ENCODE assay signal across 13 cellular contexts in genomic region chr12:2378835-2379330, GRCh38.
DNase-seq lines count a peak whose midpoint lies in the region; ATAC-seq and TF ChIP-seq lines count a peak whose summit lies in the region.
"Had no signal": no experiment of that assay in that cellular context is flagged by ENCODE, and none has a peak within 500 bp of the region (broad histone marks: within the 10 kb centered on the region; RNA-seq: fewer than 3 reads in every experiment).

No MANE protein-coding gene starts in this region.

- intact Hi-C loops in activated T-helper 1 cell treated with anti-CD3 and anti-CD28 coated beads, Interleukin-12 subunit alpha, Interleukin-12 subunit beta, Interleukin-2, Interleukin-4 antibody, amounts not matched to agents 30 ng/mL and 10 ng/mL and 1 ng/mL, durations not matched to agents 14 hours and 24 hours and 36 hours (cut with micrococcal nuclease) = loop anchor here (1.0 to 5.0 kb wide), 4 partner anchors 8 to 313 kb away; no protein-coding TSS in a partner anchor
- intact Hi-C loops in tibial artery (cut with DNase I; ENCODE audit: low total_unique reads) = no loop called here

- H3K27me3 ChIP-seq in tibial artery (no peaks in the 10 kb centered on the region), osteoblast (ENCODE audit: insufficient read depth, low read length) (no peaks in the 10 kb centered on the region)
- H3K27me3 ChIP-seq: gastrocnemius medialis, pancreas, suprapubic skin had no signal

- TF ChIP-seq CTCF in tibial artery (IDR thresholded peaks at IDR 0.05) (no peak), osteoblast (IDR thresholded peaks at IDR 0.05; ENCODE audit: extremely low read depth, low read depth, low read length) (no peak)

- H3K4me3 ChIP-seq in tibial artery = no peak overlapping the region
- H3K4me3 ChIP-seq in osteoblast (ENCODE audit: insufficient read depth, low read length) = no peak overlapping the region
- H3K4me3 ChIP-seq: gastrocnemius medialis, pancreas, suprapubic skin had no signal

- H3K36me3 ChIP-seq in tibial artery (no peaks in the 10 kb centered on the region), osteoblast (ENCODE audit: insufficient read depth, low read length) (no peaks in the 10 kb centered on the region)
- H3K36me3 ChIP-seq: gastrocnemius medialis, pancreas, suprapubic skin had no signal

- no peak overlapping the region for H2AFZ ChIP-seq in osteoblast (ENCODE audit: low read length)

- H3K4me3 Mint-ChIP-seq in activated naive CD8-positive, alpha-beta T cell treated with anti-CD3 and anti-CD28 coated beads, Interleukin-2, amount 10 ng/mL, durations not matched to agents 7 days and 5 days = no peak overlapping the region
- H3K4me3 Mint-ChIP-seq in activated naive CD8-positive, alpha-beta T cell treated with anti-CD3 and anti-CD28 coated beads, Interleukin-2, amount 50 U/mL, for 24 hours = no peak overlapping the region
- peak overlapping the region; percentile 53 for H3K4me3 Mint-ChIP-seq in activated T-helper 1 cell treated with anti-CD3 and anti-CD28 coated beads, Interleukin-12 subunit alpha, Interleukin-12 subunit beta, Interleukin-2, Interleukin-4 antibody, amounts not matched to agents 30 ng/mL and 10 ng/mL and 1 ng/mL, durations not matched to agents 14 hours and 24 hours and 36 hours
- H3K4me3 Mint-ChIP-seq: activated B cell treated with CpG ODN at 0.5 μM for 24 hours had no signal

- no peaks in the 10 kb centered on the region for H3K9me3 Mint-ChIP-seq in activated naive CD8-positive, alpha-beta T cell treated with anti-CD3 and anti-CD28 coated beads, Interleukin-2, amount 10 ng/mL, durations not matched to agents 7 days and 5 days
- no peaks in the 10 kb centered on the region for H3K9me3 Mint-ChIP-seq in activated naive CD8-positive, alpha-beta T cell treated with anti-CD3 and anti-CD28 coated beads, Interleukin-2, amount 50 U/mL, for 24 hours
- H3K9me3 Mint-ChIP-seq in activated T-helper 1 cell treated with anti-CD3 and anti-CD28 coated beads, Interleukin-12 subunit alpha, Interleukin-12 subunit beta, Interleukin-2, Interleukin-4 antibody, amounts not matched to agents 30 ng/mL and 10 ng/mL and 1 ng/mL, durations not matched to agents 14 hours and 24 hours and 36 hours = peaks cover 3% of the 10 kb centered on the region
- H3K9me3 Mint-ChIP-seq: activated B cell treated with CpG ODN at 0.5 μM for 24 hours had no signal

- DNase-seq in activated naive CD8-positive, alpha-beta T cell treated with anti-CD3 and anti-CD28 coated beads, Interleukin-2, amount 10 ng/mL, durations not matched to agents 7 days and 5 days = no peak
- no peak for DNase-seq in activated naive CD8-positive, alpha-beta T cell treated with anti-CD3 and anti-CD28 coated beads, Interleukin-2, amount 50 U/mL, for 24 hours
- no peak for DNase-seq in activated T-helper 1 cell treated with anti-CD3 and anti-CD28 coated beads, Interleukin-12 subunit alpha, Interleukin-12 subunit beta, Interleukin-2, Interleukin-4 antibody, amounts not matched to agents 30 ng/mL and 10 ng/mL and 1 ng/mL, durations not matched to agents 14 hours and 24 hours and 36 hours (ENCODE audit: low spot score)
- DNase-seq in tibial artery (peak in 1 of 2 donors; percentile 27), osteoblast (ENCODE audit: insufficient read length, low spot score, missing footprints) (no peak)
- no peak for DNase-seq in activated CD4-positive, CD25-positive, alpha-beta regulatory T cell treated with anti-CD3 and anti-CD28 coated beads, Interleukin-2, amount 50 U/mL, for 72 hours
- DNase-seq: ACHN, activated B cell treated with CpG ODN at 0.5 μM for 24 hours, gastrocnemius medialis, pancreas had no signal

- H3K4me1 Mint-ChIP-seq in activated naive CD8-positive, alpha-beta T cell treated with anti-CD3 and anti-CD28 coated beads, Interleukin-2, amount 10 ng/mL, durations not matched to agents 7 days and 5 days = peaks cover 5% of the 10 kb centered on the region
- H3K4me1 Mint-ChIP-seq in activated naive CD8-positive, alpha-beta T cell treated with anti-CD3 and anti-CD28 coated beads, Interleukin-2, amount 50 U/mL, for 24 hours = peaks cover 5% of the 10 kb centered on the region
- peaks cover 36% of the 10 kb centered on the region for H3K4me1 Mint-ChIP-seq in activated T-helper 1 cell treated with anti-CD3 and anti-CD28 coated beads, Interleukin-12 subunit alpha, Interleukin-12 subunit beta, Interleukin-2, Interleukin-4 antibody, amounts not matched to agents 30 ng/mL and 10 ng/mL and 1 ng/mL, durations not matched to agents 14 hours and 24 hours and 36 hours (ENCODE audit: low read depth)

- H3K79me2 ChIP-seq in osteoblast (ENCODE audit: insufficient read depth, low read length) = peaks cover 5% of the 10 kb centered on the region

- no peak overlapping the region for H3K4me2 ChIP-seq in osteoblast (ENCODE audit: insufficient read depth, low read length)

- H4K20me1 ChIP-seq in osteoblast (ENCODE audit: insufficient read depth, low read length) = peaks cover 23% of the 10 kb centered on the region

- H3K27ac Mint-ChIP-seq in activated naive CD8-positive, alpha-beta T cell treated with anti-CD3 and anti-CD28 coated beads, Interleukin-2, amount 10 ng/mL, durations not matched to agents 7 days and 5 days = peak overlapping the region; percentile 40
- H3K27ac Mint-ChIP-seq in activated naive CD8-positive, alpha-beta T cell treated with anti-CD3 and anti-CD28 coated beads, Interleukin-2, amount 50 U/mL, for 24 hours = no peak overlapping the region
- H3K27ac Mint-ChIP-seq in activated T-helper 1 cell treated with anti-CD3 and anti-CD28 coated beads, Interleukin-12 subunit alpha, Interleukin-12 subunit beta, Interleukin-2, Interleukin-4 antibody, amounts not matched to agents 30 ng/mL and 10 ng/mL and 1 ng/mL, durations not matched to agents 14 hours and 24 hours and 36 hours = peak overlapping the region; percentile 82
- H3K27ac Mint-ChIP-seq: activated B cell treated with CpG ODN at 0.5 μM for 24 hours had no signal

- POLR2A ChIA-PET in activated naive CD8-positive, alpha-beta T cell treated with anti-CD3 and anti-CD28 coated beads, Interleukin-2, amount 10 ng/mL, durations not matched to agents 7 days and 5 days (lab: Charles Lee) = no interaction called here

- ATAC-seq in activated naive CD8-positive, alpha-beta T cell treated with anti-CD3 and anti-CD28 coated beads, Interleukin-2, amount 10 ng/mL, durations not matched to agents 7 days and 5 days (ENCODE audit: low read depth) = no peak
- no peak for ATAC-seq in activated naive CD8-positive, alpha-beta T cell treated with anti-CD3 and anti-CD28 coated beads, Interleukin-2, amount 50 U/mL, for 24 hours
- peak; percentile 42 for ATAC-seq in GM21717 (IDR thresholded peaks at IDR 0.05; ENCODE audit: unreplicated experiment)
- ATAC-seq in HG03095 (IDR thresholded peaks at IDR 0.05; ENCODE audit: unreplicated experiment) = no peak
- ATAC-seq: gastrocnemius medialis, pancreas had no signal

- peak overlapping the region; percentile 14 to 32 for H3K27ac ChIP-seq in tibial artery
- H3K27ac ChIP-seq in osteoblast (ENCODE audit: low read depth, low read length) = no peak overlapping the region
- H3K27ac ChIP-seq: gastrocnemius medialis, pancreas, suprapubic skin had no signal

- H3K4me1 ChIP-seq in tibial artery (peaks cover 0 to 89% (median 47%) of the 10 kb centered on the region in 4 donors), osteoblast (ENCODE audit: insufficient read depth, low read length) (peaks cover 20% of the 10 kb centered on the region)
- H3K4me1 ChIP-seq: gastrocnemius medialis, pancreas had no signal

- H3K36me3 Mint-ChIP-seq in activated naive CD8-positive, alpha-beta T cell treated with anti-CD3 and anti-CD28 coated beads, Interleukin-2, amount 10 ng/mL, durations not matched to agents 7 days and 5 days = no peaks in the 10 kb centered on the region
- H3K36me3 Mint-ChIP-seq in activated naive CD8-positive, alpha-beta T cell treated with anti-CD3 and anti-CD28 coated beads, Interleukin-2, amount 50 U/mL, for 24 hours (ENCODE audit: low read depth) = no peaks in the 10 kb centered on the region
- peaks cover 4% of the 10 kb centered on the region for H3K36me3 Mint-ChIP-seq in activated T-helper 1 cell treated with anti-CD3 and anti-CD28 coated beads, Interleukin-12 subunit alpha, Interleukin-12 subunit beta, Interleukin-2, Interleukin-4 antibody, amounts not matched to agents 30 ng/mL and 10 ng/mL and 1 ng/mL, durations not matched to agents 14 hours and 24 hours and 36 hours (ENCODE audit: low read depth)

- H3K9me3 ChIP-seq in tibial artery = no peaks in the 10 kb centered on the region
- no peaks in the 10 kb centered on the region for H3K9me3 ChIP-seq in osteoblast (ENCODE audit: low read depth, low read length)
- H3K9me3 ChIP-seq: gastrocnemius medialis, pancreas, suprapubic skin had no signal

- peaks cover 5% of the 10 kb centered on the region for H3K27me3 Mint-ChIP-seq in activated naive CD8-positive, alpha-beta T cell treated with anti-CD3 and anti-CD28 coated beads, Interleukin-2, amount 10 ng/mL, durations not matched to agents 7 days and 5 days
- no peaks in the 10 kb centered on the region for H3K27me3 Mint-ChIP-seq in activated naive CD8-positive, alpha-beta T cell treated with anti-CD3 and anti-CD28 coated beads, Interleukin-2, amount 50 U/mL, for 24 hours
- peaks cover 10% of the 10 kb centered on the region for H3K27me3 Mint-ChIP-seq in activated T-helper 1 cell treated with anti-CD3 and anti-CD28 coated beads, Interleukin-12 subunit alpha, Interleukin-12 subunit beta, Interleukin-2, Interleukin-4 antibody, amounts not matched to agents 30 ng/mL and 10 ng/mL and 1 ng/mL, durations not matched to agents 14 hours and 24 hours and 36 hours (ENCODE audit: insufficient read depth)
